In the genomic region with DNA sequence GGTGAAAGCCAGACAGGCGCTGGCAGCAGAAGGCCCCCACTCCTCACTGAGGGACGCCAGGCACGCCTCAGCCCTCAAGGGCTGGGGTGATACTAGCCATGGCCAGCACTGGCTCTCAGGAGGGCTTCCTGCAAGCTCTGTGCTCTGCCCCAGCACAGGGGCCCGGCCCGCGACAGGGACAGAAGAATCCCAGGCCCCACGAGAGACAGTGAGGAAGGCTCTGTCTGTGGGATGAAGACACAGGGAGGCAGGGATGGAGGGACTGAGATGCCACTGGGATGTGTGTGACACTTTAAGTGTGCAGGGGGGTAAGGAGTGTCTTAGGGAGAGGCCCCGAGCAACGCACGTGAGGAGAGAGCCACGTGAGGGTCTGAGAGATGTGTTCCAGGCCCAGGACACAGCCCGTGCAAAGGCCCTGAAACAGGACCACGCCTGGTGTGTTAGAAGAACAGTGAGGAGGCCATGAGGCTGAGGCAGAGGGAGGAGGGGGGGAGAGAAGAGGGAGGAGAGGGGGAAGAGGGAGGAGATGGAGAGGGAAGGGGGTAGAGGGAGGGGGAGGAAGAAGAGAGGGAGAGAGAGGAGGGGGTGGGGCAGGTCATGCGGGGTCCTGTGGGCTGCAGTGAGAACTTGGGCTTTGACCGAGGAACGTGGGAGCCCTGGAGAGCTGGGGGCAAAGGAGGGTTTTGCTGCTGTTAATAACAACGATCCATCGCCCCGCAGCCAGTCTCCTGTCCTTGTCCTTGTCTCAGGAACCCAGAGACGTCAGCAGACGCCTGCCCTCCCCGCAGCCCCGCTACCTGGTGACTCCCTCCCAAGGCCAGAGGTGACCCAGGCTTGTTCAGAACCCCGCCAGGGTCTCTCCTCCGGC, we compare ENCODE assay signal across 13 cellular contexts. TPM values are rescaled to one million over a fixed set of nuclear protein-coding genes. Genes with fewer than 3 reads are reported as not detected.
DNase-seq lines count a peak whose midpoint lies in the region; ATAC-seq, FAIRE-seq and TF ChIP-seq lines count a peak whose summit lies in the region.
"Had no signal": no experiment of that assay in that cellular context is flagged by ENCODE, and none has a peak within 500 bp of the region (broad histone marks: within the 10 kb centered on the region; RNA-seq: fewer than 3 reads in every experiment).

No MANE protein-coding gene starts in this region.

- H4K5ac ChIP-seq in H1 (ENCODE audit: insufficient read length, low read depth, low read length) = no peak overlapping the region

- H2BK5ac ChIP-seq in H1 (ENCODE audit: low read depth, low read length) = peak overlapping the region; percentile 52

- no peaks in the 10 kb centered on the region for H3K4me1 ChIP-seq in H1 (replicated peaks in 1 of 4; ENCODE audit: control insufficient read depth in 3 of 4, insufficient read depth in 4 of 4, low read length in 3 of 4)

- no peak overlapping the region for H2BK120ac ChIP-seq in H1 (replicated peaks; ENCODE audit: low read depth, low read length)

- FAIRE-seq in H1 (lab: Jason Lieb, UNC) = no peak

- peaks cover 41 to 85% (median 71%) of the 10 kb centered on the region in 4 experiments for H3K36me3 ChIP-seq in H1 (ENCODE audit: control insufficient read depth in 2 of 4, insufficient read depth in 4 of 4, low read length in 3 of 4)

- DNase-seq in GM12865 (ENCODE audit: low read depth) (peak; percentile 21), NAMALWA (ENCODE audit: low spot score) (peak; percentile 37), H1 (ENCODE audit: low read depth in 1 of 2, low spot score in 2 of 2) (no peak), GM13977 (ENCODE audit: low spot score) (no peak), ACHN (no peak)
- DNase-seq: activated T-cell treated with anti-CD3 and anti-CD28 coated beads, Interleukin-2, amount 50 U/mL, for 4 hours; CD4-positive, CD25-positive, alpha-beta regulatory T cell; erythroblast; Kasumi-1; NCI-H2171 treated with DMSO at 0.1 percent for 48 hours; trophoblast cell had no signal

- no peak overlapping the region for H3K4me2 ChIP-seq in H1 (ENCODE audit: insufficient read depth in 1 of 2, low read depth in 2 of 2, low read length in 2 of 2)

- H3K79me2 ChIP-seq in H1 (ENCODE audit: control insufficient read depth in 1 of 2, insufficient read depth in 2 of 2, low read length in 2 of 2) = peaks cover 0 to 18% of the 10 kb centered on the region in 2 experiments; a peak in 1 of 4 replicates

- peaks cover 6% of the 10 kb centered on the region for H3K79me1 ChIP-seq in H1 (ENCODE audit: low read depth, low read length)

- H3K23ac ChIP-seq in H1 (ENCODE audit: insufficient read length) = no peak overlapping the region

- no peak overlapping the region for H3K14ac ChIP-seq in H1 (ENCODE audit: insufficient read length)

- TF ChIP-seq CTCF in GM12865 (IDR thresholded peaks at IDR 0.05; ENCODE audit: insufficient read depth, low read depth, low read length, missing control alignments) (no peak), H1 (IDR thresholded peaks at IDR 0.05; ENCODE audit: control extremely low read depth in 1 of 3, insufficient read depth in 1 of 3, low read depth in 1 of 3, low read length in 3 of 3) (no peak), GM13977 (IDR thresholded peaks at IDR 0.05; ENCODE audit: extremely low read depth, insufficient read depth, missing control alignments) (no peak)

- in situ Hi-C loops in GM13977 (cut with MboI; ENCODE audit: low pct_unique_long_range_greater_than_20kb, low sequenced_read_pairs, unreplicated experiment) (no loop called here), ACHN (cut with HindIII; ENCODE audit: low pct_ligation_motif_present, low pct_unique_long_range_greater_than_20kb, low sequenced_read_pairs) (no loop called here)

- H2AFZ ChIP-seq in H1 (ENCODE audit: low read length) = no peak overlapping the region

- no peak for TF ChIP-seq EP300 in H1 (IDR thresholded peaks at IDR 0.05; ENCODE audit: borderline replicate concordance in 1 of 2, low read depth in 2 of 2, low read length in 2 of 2)

- H3K4ac ChIP-seq in H1 (replicated peaks; ENCODE audit: insufficient read length, low read depth, low read length) = no peak overlapping the region

- H2BK20ac ChIP-seq in H1 (ENCODE audit: low read length) = no peak overlapping the region

- H3K27ac ChIP-seq in H1 (ENCODE audit: low read depth, low read length) = no peak overlapping the region; the same call in 1 of the 2 replicates
- H3K27ac ChIP-seq: breast epithelium had no signal

- H3K56ac ChIP-seq in H1 (replicated peaks; ENCODE audit: insufficient read length, low read depth, low read length) = no peak overlapping the region

- H4K8ac ChIP-seq in H1 (ENCODE audit: extremely low read depth, insufficient read depth, low read length) = 0 out of 2 replicates have a peak overlapping the region, but pooled peaks have one; percentile 68

- TF ChIP-seq RAD21 in H1 (IDR thresholded peaks at IDR 0.05 in 1 of 2, conservative IDR thresholded peaks at IDR 0.05 in 1 of 2; ENCODE audit: low read depth in 2 of 2, low read length in 2 of 2) = no peak

- ATAC-seq in GM19035 (IDR thresholded peaks at IDR 0.05; ENCODE audit: unreplicated experiment) = no peak
- ATAC-seq: activated T-cell treated with anti-CD3 and anti-CD28 coated beads, Interleukin-2, amount 50 U/mL, for 4 hours had no signal

- peaks cover 31 to 37% of the 10 kb centered on the region in 2 experiments for H4K20me1 ChIP-seq in H1 (replicated peaks in 1 of 2; ENCODE audit: control insufficient read depth in 1 of 2, insufficient read depth in 2 of 2, low read length in 2 of 2)

- H4K91ac ChIP-seq in H1 (replicated peaks; ENCODE audit: insufficient read length, low read length) = no peak overlapping the region

- H2AK5ac ChIP-seq in H1 (ENCODE audit: low read depth, low read length) = no peak overlapping the region

- no peak overlapping the region for H3K18ac ChIP-seq in H1 (ENCODE audit: extremely low read depth, low read length)

- no peak overlapping the region for H2BK15ac ChIP-seq in H1 (ENCODE audit: low read length)

- CTCF ChIA-PET in H1 (lab: Charles Lee; ENCODE audit: partially characterized antibody) = interaction anchor here (0.8 to 1.8 kb wide), 3 partner anchors 9 to 23 kb away, joined by 3 to 5 read pairs (median 4); a partner anchor contains a TSS

- WGBS in H1 (ENCODE audit: extremely low coverage in 1 of 2, insufficient coverage in 1 of 2, insufficient read length in 1 of 2, insufficient replicate concordance in 2 of 2, low coverage in 1 of 2, low lambda C conversion rate in 2 of 2, missing lambda C conversion rate in 1 of 2), 2 experiments = 85% methylated on average over 13 of the region's 25 CpGs; no CpG with 5 or more reads in 1 of the 2 experiments

- no peak overlapping the region for H2BK12ac ChIP-seq in H1 (ENCODE audit: low read depth, low read length)

- H3K27me3 ChIP-seq in H1 (replicated peaks in 1 of 4; ENCODE audit: control insufficient read depth in 3 of 4, extremely low read depth in 1 of 4, insufficient read depth in 3 of 4, low read length in 3 of 4) = no peaks in the 10 kb centered on the region
- H3K27me3 ChIP-seq: breast epithelium had no signal

- peak; percentile 36 to 78; a peak in 2 of 3 replicates for TF ChIP-seq POLR2A in H1 (IDR thresholded peaks at IDR 0.05; ENCODE audit: control extremely low read depth in 1 of 2, low read depth in 2 of 2, low read length in 2 of 2)

- peaks cover 0 to 4% of the 10 kb centered on the region in 2 experiments; a peak in 1 of 4 replicates for H3K9me3 ChIP-seq in H1 (ENCODE audit: insufficient read depth in 2 of 2, low read depth in 1 of 2, low read length in 1 of 2)
- H3K9me3 ChIP-seq: breast epithelium had no signal

- POLR2A ChIA-PET in H1 (lab: Charles Lee; ENCODE audit: partially characterized antibody) = interaction anchor here (1.1 to 15.6 kb wide), 5 partner anchors 7 to 88 kb away, joined by 3 to 620 read pairs (median 10); a partner anchor contains a TSS

- no peak overlapping the region for H3K9ac ChIP-seq in H1 (replicated peaks in 1 of 4; ENCODE audit: extremely low read depth in 1 of 4, low read depth in 3 of 4, low read length in 3 of 4)

- H3K4me3 ChIP-seq in GM12865 (ENCODE audit: low read depth, low read length) = no peak overlapping the region
- no peak overlapping the region for H3K4me3 ChIP-seq in H1 (ENCODE audit: extremely low read depth in 1 of 4, insufficient read depth in 2 of 4, low read depth in 3 of 4, low read length in 4 of 4)
- H3K4me3 ChIP-seq: breast epithelium had no signal

- H3K23me2 ChIP-seq in H1 (ENCODE audit: low read depth, low read length) = no peaks in the 10 kb centered on the region; the same call in 1 of the 2 replicates

RNA-seq across cellular contexts. Expression of a gene that starts 7.2 kb away (rescaled TPM):
- 1,075 and 1,137 TPM in 2 replicates for total RNA-seq in H1 (2021; fragmentation: NEBNext Ultra II Directional; extraction: Animal tissue kit (Norgen Biotek cat#: 25700))
- 730 and 951 TPM in 2 replicates for polyA plus RNA-seq in H1 (2011; rRNA removed)
- polyA plus RNA-seq in H1 (2011; cell fraction: cytosol; rRNA removed) = 943 TPM
- 857 TPM for polyA plus RNA-seq in H1 (2011; cell fraction: nucleus; rRNA removed)
- 996 to 2,048 TPM (median 1,766 TPM) in 4 replicates for polyA plus RNA-seq in H1 (2012, experiment 1 of 2)
- polyA plus RNA-seq in H1 (2012, experiment 2 of 2) = 1,380 TPM
- 1,979 TPM for polyA plus RNA-seq in H1 (2013, experiment 1 of 2)
- 1,903 TPM for polyA plus RNA-seq in H1 (2013, experiment 2 of 2)
- polyA minus RNA-seq in H1 (2011; rRNA and poly(A)+ RNA removed) = 131 and 137 TPM in 2 replicates
- polyA minus RNA-seq in H1 (2011; cell fraction: cytosol; rRNA and poly(A)+ RNA removed) = 830 TPM
- 332 TPM for polyA minus RNA-seq in H1 (2011; cell fraction: nucleus; rRNA and poly(A)+ RNA removed)

RNA-seq across cellular contexts. Expression of a gene that starts 16.4 kb away (rescaled TPM):
- 8.2 and 9.5 TPM in 2 replicates for total RNA-seq in H1 (2021; fragmentation: NEBNext Ultra II Directional; extraction: Animal tissue kit (Norgen Biotek cat#: 25700))
- polyA plus RNA-seq in H1 (2011; rRNA removed) = 20.6 and 29.4 TPM in 2 replicates
- 22.0 TPM for polyA plus RNA-seq in H1 (2011; cell fraction: cytosol; rRNA removed)
- polyA plus RNA-seq in H1 (2011; cell fraction: nucleus; rRNA removed) = 22.8 TPM
- polyA plus RNA-seq in H1 (2012, experiment 1 of 2) = 8.0 to 16.5 TPM (median 12.2 TPM) in 4 replicates
- polyA plus RNA-seq in H1 (2012, experiment 2 of 2) = 8.5 TPM
- 10.6 TPM for polyA plus RNA-seq in H1 (2013, experiment 1 of 2)
- polyA plus RNA-seq in H1 (2013, experiment 2 of 2) = 10.7 TPM
- 1.6 and 2.3 TPM in 2 replicates for polyA minus RNA-seq in H1 (2011; rRNA and poly(A)+ RNA removed)
- polyA minus RNA-seq in H1 (2011; cell fraction: cytosol; rRNA and poly(A)+ RNA removed) = 11.4 TPM
- polyA minus RNA-seq in H1 (2011; cell fraction: nucleus; rRNA and poly(A)+ RNA removed) = 4.7 TPM

RNA-seq across cellular contexts. Expression of a gene that starts 16.9 kb away (rescaled TPM):
- 17.3 and 20.4 TPM in 2 replicates for total RNA-seq in H1 (2021; fragmentation: NEBNext Ultra II Directional; extraction: Animal tissue kit (Norgen Biotek cat#: 25700))
- polyA plus RNA-seq in H1 (2011; rRNA removed) = 36.1 and 36.9 TPM in 2 replicates
- 26.2 TPM for polyA plus RNA-seq in H1 (2011; cell fraction: cytosol; rRNA removed)
- 20.9 TPM for polyA plus RNA-seq in H1 (2011; cell fraction: nucleus; rRNA removed)
- polyA plus RNA-seq in H1 (2012, experiment 1 of 2) = 15.4 to 29.5 TPM (median 24.5 TPM) in 4 replicates
- 18.7 TPM for polyA plus RNA-seq in H1 (2012, experiment 2 of 2)
- polyA plus RNA-seq in H1 (2013, experiment 1 of 2) = 17.6 TPM
- polyA plus RNA-seq in H1 (2013, experiment 2 of 2) = 17.0 TPM
- polyA minus RNA-seq in H1 (2011; rRNA and poly(A)+ RNA removed) = 2.6 and 3.4 TPM in 2 replicates
- 10.9 TPM for polyA minus RNA-seq in H1 (2011; cell fraction: cytosol; rRNA and poly(A)+ RNA removed)
- polyA minus RNA-seq in H1 (2011; cell fraction: nucleus; rRNA and poly(A)+ RNA removed) = 11.3 TPM

RNA-seq across cellular contexts. Expression of a gene that starts 22.7 kb away (rescaled TPM):
- total RNA-seq in H1 (2021; fragmentation: NEBNext Ultra II Directional; extraction: Animal tissue kit (Norgen Biotek cat#: 25700)) = 117 and 124 TPM in 2 replicates
- polyA plus RNA-seq in H1 (2011; rRNA removed) = 98.1 and 157 TPM in 2 replicates
- polyA plus RNA-seq in H1 (2011; cell fraction: cytosol; rRNA removed) = 145 TPM
- 190 TPM for polyA plus RNA-seq in H1 (2011; cell fraction: nucleus; rRNA removed)
- 74.7 to 137 TPM (median 126 TPM) in 4 replicates for polyA plus RNA-seq in H1 (2012, experiment 1 of 2)
- polyA plus RNA-seq in H1 (2012, experiment 2 of 2) = 84.5 TPM
- 54.5 TPM for polyA plus RNA-seq in H1 (2013, experiment 1 of 2)
- polyA plus RNA-seq in H1 (2013, experiment 2 of 2) = 51.7 TPM
- 53.4 and 67.5 TPM in 2 replicates for polyA minus RNA-seq in H1 (2011; rRNA and poly(A)+ RNA removed)
- 72.8 TPM for polyA minus RNA-seq in H1 (2011; cell fraction: cytosol; rRNA and poly(A)+ RNA removed)
- polyA minus RNA-seq in H1 (2011; cell fraction: nucleus; rRNA and poly(A)+ RNA removed) = 52.7 TPM

RNA-seq across cellular contexts. Expression of a gene that starts 23.2 kb away (rescaled TPM):
- total RNA-seq in H1 (2021; fragmentation: NEBNext Ultra II Directional; extraction: Animal tissue kit (Norgen Biotek cat#: 25700)) = not detected in 2 replicates
- 0.12 TPM in 1 of 2 replicates, not detected in the other for polyA plus RNA-seq in H1 (2011; rRNA removed)
- not detected for polyA plus RNA-seq in H1 (2011; cell fraction: cytosol; rRNA removed)
- not detected for polyA plus RNA-seq in H1 (2011; cell fraction: nucleus; rRNA removed)
- not detected in 4 replicates for polyA plus RNA-seq in H1 (2012, experiment 1 of 2)
- not detected for polyA plus RNA-seq in H1 (2012, experiment 2 of 2)
- polyA plus RNA-seq in H1 (2013, experiment 1 of 2) = 0.02 TPM
- polyA plus RNA-seq in H1 (2013, experiment 2 of 2) = 0.04 TPM
- polyA minus RNA-seq in H1 (2011; rRNA and poly(A)+ RNA removed) = 0.05 TPM in 1 of 2 replicates, not detected in the other
- not detected for polyA minus RNA-seq in H1 (2011; cell fraction: cytosol; rRNA and poly(A)+ RNA removed)
- not detected for polyA minus RNA-seq in H1 (2011; cell fraction: nucleus; rRNA and poly(A)+ RNA removed)
- total RNA-seq: activated T-cell treated with anti-CD3 and anti-CD28 coated beads, Interleukin-2, amount 50 U/mL, for 4 hours; breast epithelium; CD4-positive, CD25-positive, alpha-beta regulatory T cell had no signal

Comparison
In these comparisons a context has a peak if more than half of its experiments do, and no peak if none do; other contexts are left out.
1. DNase-seq: peak in GM12865 (single experiment) and NAMALWA (single experiment); none in H1 (0 of 2), GM13977 (single experiment) and ACHN (single experiment).